In genomic region chr19:29851769-29852521, GRCh38 we compare ENCODE assay signal across 1 cellular context.
A peak's percentile ranks its signal among the peaks of the same experiment; 100 is the strongest.
TF ChIP-seq lines count a peak whose summit lies in the region.

No MANE protein-coding gene starts in this region.

TF ChIP-seq in GM12878, 131 proteins besides CTCF, POLR2A, EP300 and RAD21 (continued from another document):
- TF ChIP-seq ATF2 (IDR thresholded peaks at IDR 0.05; ENCODE audit: low read length) (peak; percentile 56; the same call in 1 of the 2 replicates), RELB (IDR thresholded peaks at IDR 0.05; ENCODE audit: low read depth) (no peak), CREB1 (IDR thresholded peaks at IDR 0.05; ENCODE audit: low read depth) (no peak), RUNX3 (IDR thresholded peaks at IDR 0.05; ENCODE audit: low read length) (peak; percentile 68), ZNF274 (IDR thresholded peaks at IDR 0.05; ENCODE audit: insufficient read depth, insufficient read length) (no peak), REST (IDR thresholded peaks at IDR 0.05; ENCODE audit: low read depth, low read length) (no peak), FOXM1 (IDR thresholded peaks at IDR 0.05; ENCODE audit: low read depth, low read length) (0 out of 2 replicates have a peak, but pooled peaks have one; percentile 7), SMAD1 (IDR thresholded peaks at IDR 0.05; ENCODE audit: low read depth, partially characterized antibody) (no peak)
